13 cellular contexts compared by ENCODE assay signal in genomic region chr6:111846061-111846460, GRCh38. TPM values are rescaled to one million over a fixed set of nuclear protein-coding genes. Genes with fewer than 3 reads are reported as not detected.
DNase-seq lines count a peak whose midpoint lies in the region; ATAC-seq and TF ChIP-seq lines count a peak whose summit lies in the region.
"Had no signal": no experiment of that assay in that cellular context is flagged by ENCODE, and none has a peak within 500 bp of the region (broad histone marks: within the 10 kb centered on the region; RNA-seq: fewer than 3 reads in every experiment).

No MANE protein-coding gene starts in this region.

- no peak overlapping the region for H4K12ac ChIP-seq in trophoblast cell (ENCODE audit: low read depth, low read length)

- no peak overlapping the region for H2AFZ ChIP-seq in trophoblast cell (ENCODE audit: insufficient read depth, low read length, poor library complexity)

- ATAC-seq in Right ventricle myocardium inferior, result no peak
- ATAC-seq: body of pancreas had no signal

- H3K4me3 ChIP-seq in left ventricle myocardium inferior (no peak overlapping the region), ectodermal cell (ENCODE audit: insufficient read depth, low read depth, low read length) (no peak overlapping the region), trophoblast cell (ENCODE audit: low read depth, low read length) (no peak overlapping the region)
- H3K4me3 ChIP-seq: body of pancreas had no signal

- H3K4ac ChIP-seq in trophoblast cell (ENCODE audit: low read depth, low read length), result no peak overlapping the region

- 79 to 80% methylated on average over 4 of the region's 4 CpGs for WGBS in ectodermal cell, 2 experiments
- no CpG with 5 or more reads among the region's 4 CpGs for WGBS in trophoblast cell (ENCODE audit: extremely low coverage, insufficient coverage, insufficient read length)

- no peak overlapping the region for H4K8ac ChIP-seq in trophoblast cell (ENCODE audit: low read depth, low read length)

- no peak for DNase-seq in left ventricle myocardium inferior
- DNase-seq in Right ventricle myocardium inferior (ENCODE audit: missing footprints), result no peak
- DNase-seq in trophoblast cell, result no peak
- DNase-seq in NK-92 (lab: John Stamatoyannopoulos, UW; ENCODE audit: unreplicated experiment), result no peak
- DNase-seq in DMS53 (lab: John Stamatoyannopoulos, UW), result no peak
- no peak for DNase-seq in NCI-H2171 (lab: John Stamatoyannopoulos, UW)
- DNase-seq: activated CD4-positive, alpha-beta T cell treated with anti-CD3 and anti-CD28 coated beads for 48 hours; activated effector memory CD4-positive, alpha-beta T cell treated with anti-CD3 and anti-CD28 coated beads, Interleukin-2, amount 50 U/mL, for 16 hours; body of pancreas; NCI-H1105 treated with DMSO at 0.1 percent for 48 hours; retina had no signal

- no peak overlapping the region for H3K23ac ChIP-seq in trophoblast cell (ENCODE audit: low read length)

- H3K36me3 ChIP-seq in left ventricle myocardium inferior (no peaks in the 10 kb centered on the region), KOPT-K1 (ENCODE audit: insufficient read depth, low read length) (peaks cover 9% of the 10 kb centered on the region), ectodermal cell (ENCODE audit: control insufficient read depth, insufficient read depth, low read length) (peaks cover 2% of the 10 kb centered on the region), trophoblast cell (ENCODE audit: control insufficient read depth in 1 of 2, insufficient read depth in 2 of 2, low read length in 2 of 2) (peaks cover 0 to 2% of the 10 kb centered on the region in 2 experiments)

- no peak overlapping the region for H4K91ac ChIP-seq in trophoblast cell (ENCODE audit: low read depth, low read length)

- H3K27ac ChIP-seq in left ventricle myocardium inferior (replicated peaks), result peak overlapping the region; percentile 45
- H3K27ac ChIP-seq in KOPT-K1 (ENCODE audit: low read depth, low read length, poor library complexity, severe bottlenecking), result peak overlapping the region; percentile 61
- peak overlapping the region; percentile 80 for H3K27ac ChIP-seq in ectodermal cell (ENCODE audit: insufficient read depth, low read depth, low read length, poor library complexity, severe bottlenecking)
- H3K27ac ChIP-seq in trophoblast cell (ENCODE audit: low read depth, low read length), result peak overlapping the region; percentile 32
- H3K27ac ChIP-seq: body of pancreas had no signal

- H3K4me1 ChIP-seq in left ventricle myocardium inferior, result peaks cover 100% of the 10 kb centered on the region
- peaks cover 78% of the 10 kb centered on the region for H3K4me1 ChIP-seq in ectodermal cell (ENCODE audit: control insufficient read depth, insufficient read depth, low read length)
- H3K4me1 ChIP-seq in trophoblast cell (ENCODE audit: control insufficient read depth in 1 of 2, insufficient read depth in 2 of 2, low read length in 2 of 2), result peaks cover 22 to 24% of the 10 kb centered on the region in 2 experiments

- no peak overlapping the region for H3K4me2 ChIP-seq in trophoblast cell (ENCODE audit: low read length)

- no peak overlapping the region for H2AK5ac ChIP-seq in trophoblast cell (ENCODE audit: low read length)

- H3K79me1 ChIP-seq in trophoblast cell (ENCODE audit: low read length), result peaks cover 17% of the 10 kb centered on the region

- TF ChIP-seq CTCF in left ventricle myocardium inferior (IDR thresholded peaks at IDR 0.05; ENCODE audit: borderline replicate concordance), result no peak

- no peak overlapping the region for H2BK120ac ChIP-seq in trophoblast cell (ENCODE audit: insufficient read depth, low read length, poor library complexity)

- H3K14ac ChIP-seq in trophoblast cell (ENCODE audit: low read length), result no peak overlapping the region

- H3K9ac ChIP-seq in trophoblast cell (ENCODE audit: low read length), result no peak overlapping the region

- intact Hi-C loops in left ventricle myocardium inferior (cut with micrococcal nuclease) (no loop called here), Right ventricle myocardium inferior (cut with DNase I) (no loop called here)

- no peak overlapping the region for H3K18ac ChIP-seq in trophoblast cell (ENCODE audit: low read length)

- H2BK5ac ChIP-seq in trophoblast cell (ENCODE audit: low read depth, low read length, poor library complexity), result no peak overlapping the region

- peaks cover 6% of the 10 kb centered on the region for H3K79me2 ChIP-seq in trophoblast cell (ENCODE audit: control insufficient read depth, insufficient read depth, low read length, poor library complexity)

- no peak overlapping the region for H2BK12ac ChIP-seq in trophoblast cell (ENCODE audit: low read length)

- no peaks in the 10 kb centered on the region for H3K27me3 ChIP-seq in left ventricle myocardium inferior (ENCODE audit: low read depth)
- no peaks in the 10 kb centered on the region for H3K27me3 ChIP-seq in ectodermal cell (ENCODE audit: control insufficient read depth, insufficient read depth, low read length, poor library complexity, severe bottlenecking)
- H3K27me3 ChIP-seq in trophoblast cell (ENCODE audit: insufficient read depth, low read length), result no peaks in the 10 kb centered on the region
- H3K27me3 ChIP-seq: body of pancreas had no signal

- H3K9me3 ChIP-seq in left ventricle myocardium inferior (replicated peaks) (no peaks in the 10 kb centered on the region), KOPT-K1 (ENCODE audit: insufficient read depth, low read length, poor library complexity, severe bottlenecking) (no peaks in the 10 kb centered on the region), ectodermal cell (ENCODE audit: control insufficient read depth, low read length) (no peaks in the 10 kb centered on the region), trophoblast cell (ENCODE audit: insufficient read depth, low read depth, low read length) (no peaks in the 10 kb centered on the region)
- H3K9me3 ChIP-seq: body of pancreas had no signal

RNA-seq across cellular contexts. Expression of gene FYN, which starts 27.2 kb away (rescaled TPM):
- total RNA-seq in left ventricle myocardium inferior, result 46.3 TPM
- 50.4 TPM for total RNA-seq in Right ventricle myocardium inferior
- 174 TPM for polyA plus RNA-seq in ectodermal cell (2013, experiment 1 of 4)
- 163 TPM for polyA plus RNA-seq in ectodermal cell (2013, experiment 2 of 4)
- polyA plus RNA-seq in ectodermal cell (2013, experiment 3 of 4), result 134 TPM
- 143 TPM for polyA plus RNA-seq in ectodermal cell (2013, experiment 4 of 4)
- polyA plus RNA-seq in trophoblast cell (2013), result 78.0 and 85.2 TPM in 2 replicates
